ENCODE assay signal across 7 cellular contexts in the genomic region with DNA sequence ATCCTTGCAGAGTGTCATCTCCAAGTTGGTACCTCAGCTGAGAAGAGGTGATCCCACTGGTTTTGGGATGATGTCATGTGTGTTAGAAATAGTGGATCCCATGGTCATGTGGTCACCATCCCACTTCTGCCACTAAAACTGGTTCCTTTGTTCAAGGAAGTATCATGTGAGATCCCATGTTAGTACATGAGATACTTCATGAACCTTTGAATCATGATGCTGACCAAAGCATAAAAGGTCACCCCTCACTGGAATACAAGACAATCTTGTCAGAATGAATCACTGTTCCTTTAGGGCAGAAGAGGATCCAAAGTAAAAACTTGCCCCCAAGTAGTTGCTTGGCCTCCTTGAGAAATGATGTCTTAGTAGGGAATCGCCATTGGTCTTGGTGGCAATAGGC.
"Had no signal": no experiment of that assay in that cellular context is flagged by ENCODE, and none has a peak within 500 bp of the region (broad histone marks: within the 10 kb centered on the region; RNA-seq: fewer than 3 reads in every experiment).

No MANE protein-coding gene starts in this region.

- H3K4me3 ChIP-seq: GM23338, K562 had no signal

- H2AFZ ChIP-seq: GM23338 had no signal

- DNase-seq: H9, HCEC 1CT, KG1 had no signal

- ATAC-seq: GM23338, K562 had no signal

- FAIRE-seq: H1, H54, K562 had no signal

- H3K4me2 ChIP-seq: GM23338 had no signal
